ENCODE assay signal across 1 cellular context in genomic region chr2:66469219-66469902, GRCh38.
TF ChIP-seq lines count a peak whose summit lies in the region.

No MANE protein-coding gene starts in this region.

TF ChIP-seq in GM23338, 12 proteins besides CTCF, POLR2A, EP300 and RAD21 (continued from another document):
- TF ChIP-seq CREB1 (CRISPR knock-in tag; IDR thresholded peaks at IDR 0.05; ENCODE audit: low read depth) (no peak), JUNB (IDR thresholded peaks at IDR 0.05; ENCODE audit: unreplicated experiment) (no peak), EZH2 (IDR thresholded peaks at IDR 0.05; ENCODE audit: low read depth, unreplicated experiment) (no peak), EZH2phosphoT487 (IDR thresholded peaks at IDR 0.05; ENCODE audit: unreplicated experiment) (no peak), STAT1 (IDR thresholded peaks at IDR 0.05; ENCODE audit: unreplicated experiment) (no peak)
- TF ChIP-seq, protein P1, sequence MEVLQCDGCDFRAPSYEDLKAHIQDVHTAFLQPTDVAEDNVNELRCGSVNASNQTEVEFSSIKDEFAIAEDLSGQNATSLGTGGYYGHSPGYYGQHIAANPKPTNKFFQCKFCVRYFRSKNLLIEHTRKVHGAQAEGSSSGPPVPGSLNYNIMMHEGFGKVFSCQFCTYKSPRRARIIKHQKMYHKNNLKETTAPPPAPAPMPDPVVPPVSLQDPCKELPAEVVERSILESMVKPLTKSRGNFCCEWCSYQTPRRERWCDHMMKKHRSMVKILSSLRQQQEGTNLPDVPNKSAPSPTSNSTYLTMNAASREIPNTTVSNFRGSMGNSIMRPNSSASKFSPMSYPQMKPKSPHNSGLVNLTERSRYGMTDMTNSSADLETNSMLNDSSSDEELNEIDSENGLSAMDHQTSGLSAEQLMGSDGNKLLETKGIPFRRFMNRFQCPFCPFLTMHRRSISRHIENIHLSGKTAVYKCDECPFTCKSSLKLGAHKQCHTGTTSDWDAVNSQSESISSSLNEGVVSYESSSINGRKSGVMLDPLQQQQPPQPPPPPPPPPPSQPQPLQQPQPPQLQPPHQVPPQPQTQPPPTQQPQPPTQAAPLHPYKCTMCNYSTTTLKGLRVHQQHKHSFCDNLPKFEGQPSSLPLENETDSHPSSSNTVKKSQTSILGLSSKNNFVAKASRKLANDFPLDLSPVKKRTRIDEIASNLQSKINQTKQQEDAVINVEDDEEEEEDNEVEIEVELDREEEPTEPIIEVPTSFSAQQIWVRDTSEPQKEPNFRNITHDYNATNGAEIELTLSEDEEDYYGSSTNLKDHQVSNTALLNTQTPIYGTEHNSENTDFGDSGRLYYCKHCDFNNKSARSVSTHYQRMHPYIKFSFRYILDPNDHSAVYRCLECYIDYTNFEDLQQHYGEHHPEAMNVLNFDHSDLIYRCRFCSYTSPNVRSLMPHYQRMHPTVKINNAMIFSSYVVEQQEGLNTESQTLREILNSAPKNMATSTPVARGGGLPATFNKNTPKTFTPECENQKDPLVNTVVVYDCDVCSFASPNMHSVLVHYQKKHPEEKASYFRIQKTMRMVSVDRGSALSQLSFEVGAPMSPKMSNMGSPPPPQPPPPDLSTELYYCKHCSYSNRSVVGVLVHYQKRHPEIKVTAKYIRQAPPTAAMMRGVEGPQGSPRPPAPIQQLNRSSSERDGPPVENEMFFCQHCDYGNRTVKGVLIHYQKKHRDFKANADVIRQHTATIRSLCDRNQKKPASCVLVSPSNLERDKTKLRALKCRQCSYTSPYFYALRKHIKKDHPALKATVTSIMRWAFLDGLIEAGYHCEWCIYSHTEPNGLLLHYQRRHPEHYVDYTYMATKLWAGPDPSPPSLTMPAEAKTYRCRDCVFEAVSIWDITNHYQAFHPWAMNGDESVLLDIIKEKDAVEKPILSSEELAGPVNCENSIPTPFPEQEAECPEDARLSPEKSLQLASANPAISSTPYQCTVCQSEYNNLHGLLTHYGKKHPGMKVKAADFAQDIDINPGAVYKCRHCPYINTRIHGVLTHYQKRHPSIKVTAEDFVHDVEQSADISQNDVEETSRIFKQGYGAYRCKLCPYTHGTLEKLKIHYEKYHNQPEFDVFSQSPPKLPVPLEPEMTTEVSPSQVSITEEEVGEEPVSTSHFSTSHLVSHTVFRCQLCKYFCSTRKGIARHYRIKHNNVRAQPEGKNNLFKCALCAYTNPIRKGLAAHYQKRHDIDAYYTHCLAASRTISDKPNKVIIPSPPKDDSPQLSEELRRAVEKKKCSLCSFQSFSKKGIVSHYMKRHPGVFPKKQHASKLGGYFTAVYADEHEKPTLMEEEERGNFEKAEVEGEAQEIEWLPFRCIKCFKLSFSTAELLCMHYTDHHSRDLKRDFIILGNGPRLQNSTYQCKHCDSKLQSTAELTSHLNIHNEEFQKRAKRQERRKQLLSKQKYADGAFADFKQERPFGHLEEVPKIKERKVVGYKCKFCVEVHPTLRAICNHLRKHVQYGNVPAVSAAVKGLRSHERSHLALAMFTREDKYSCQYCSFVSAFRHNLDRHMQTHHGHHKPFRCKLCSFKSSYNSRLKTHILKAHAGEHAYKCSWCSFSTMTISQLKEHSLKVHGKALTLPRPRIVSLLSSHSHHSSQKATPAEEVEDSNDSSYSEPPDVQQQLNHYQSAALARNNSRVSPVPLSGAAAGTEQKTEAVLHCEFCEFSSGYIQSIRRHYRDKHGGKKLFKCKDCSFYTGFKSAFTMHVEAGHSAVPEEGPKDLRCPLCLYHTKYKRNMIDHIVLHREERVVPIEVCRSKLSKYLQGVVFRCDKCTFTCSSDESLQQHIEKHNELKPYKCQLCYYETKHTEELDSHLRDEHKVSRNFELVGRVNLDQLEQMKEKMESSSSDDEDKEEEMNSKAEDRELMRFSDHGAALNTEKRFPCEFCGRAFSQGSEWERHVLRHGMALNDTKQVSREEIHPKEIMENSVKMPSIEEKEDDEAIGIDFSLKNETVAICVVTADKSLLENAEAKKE (CRISPR knock-in tag; IDR thresholded peaks at IDR 0.05) = no peak
- TF ChIP-seq, protein P2, sequence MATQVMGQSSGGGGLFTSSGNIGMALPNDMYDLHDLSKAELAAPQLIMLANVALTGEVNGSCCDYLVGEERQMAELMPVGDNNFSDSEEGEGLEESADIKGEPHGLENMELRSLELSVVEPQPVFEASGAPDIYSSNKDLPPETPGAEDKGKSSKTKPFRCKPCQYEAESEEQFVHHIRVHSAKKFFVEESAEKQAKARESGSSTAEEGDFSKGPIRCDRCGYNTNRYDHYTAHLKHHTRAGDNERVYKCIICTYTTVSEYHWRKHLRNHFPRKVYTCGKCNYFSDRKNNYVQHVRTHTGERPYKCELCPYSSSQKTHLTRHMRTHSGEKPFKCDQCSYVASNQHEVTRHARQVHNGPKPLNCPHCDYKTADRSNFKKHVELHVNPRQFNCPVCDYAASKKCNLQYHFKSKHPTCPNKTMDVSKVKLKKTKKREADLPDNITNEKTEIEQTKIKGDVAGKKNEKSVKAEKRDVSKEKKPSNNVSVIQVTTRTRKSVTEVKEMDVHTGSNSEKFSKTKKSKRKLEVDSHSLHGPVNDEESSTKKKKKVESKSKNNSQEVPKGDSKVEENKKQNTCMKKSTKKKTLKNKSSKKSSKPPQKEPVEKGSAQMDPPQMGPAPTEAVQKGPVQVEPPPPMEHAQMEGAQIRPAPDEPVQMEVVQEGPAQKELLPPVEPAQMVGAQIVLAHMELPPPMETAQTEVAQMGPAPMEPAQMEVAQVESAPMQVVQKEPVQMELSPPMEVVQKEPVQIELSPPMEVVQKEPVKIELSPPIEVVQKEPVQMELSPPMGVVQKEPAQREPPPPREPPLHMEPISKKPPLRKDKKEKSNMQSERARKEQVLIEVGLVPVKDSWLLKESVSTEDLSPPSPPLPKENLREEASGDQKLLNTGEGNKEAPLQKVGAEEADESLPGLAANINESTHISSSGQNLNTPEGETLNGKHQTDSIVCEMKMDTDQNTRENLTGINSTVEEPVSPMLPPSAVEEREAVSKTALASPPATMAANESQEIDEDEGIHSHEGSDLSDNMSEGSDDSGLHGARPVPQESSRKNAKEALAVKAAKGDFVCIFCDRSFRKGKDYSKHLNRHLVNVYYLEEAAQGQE (IDR thresholded peaks at IDR 0.05; ENCODE audit: unreplicated experiment) = no peak
